Comparison of ENCODE assay signal across 35 cellular contexts in the genomic region with DNA sequence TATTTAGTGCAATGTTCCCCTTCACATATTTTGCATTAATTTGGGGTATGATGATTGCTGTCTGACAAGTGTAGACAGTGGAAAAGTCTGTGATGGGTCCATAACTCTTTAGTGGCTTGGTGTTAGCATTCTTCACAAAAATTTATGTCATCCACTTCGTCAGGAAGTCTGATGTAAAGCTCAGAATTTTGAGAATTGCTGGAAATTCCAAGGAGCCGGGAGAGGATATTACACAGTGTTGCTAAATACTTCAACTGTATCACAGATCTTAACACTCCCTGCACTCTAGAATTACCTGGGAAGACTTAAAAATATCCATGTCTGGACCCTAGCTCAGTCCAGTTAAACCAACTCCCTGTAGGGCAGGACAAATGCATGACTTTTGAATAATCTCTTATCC.
"Had no signal": no experiment of that assay in that cellular context is flagged by ENCODE, and none has a peak within 500 bp of the region (broad histone marks: within the 10 kb centered on the region; RNA-seq: fewer than 3 reads in every experiment).

No MANE protein-coding gene starts in this region.

- H3K36me3 Mint-ChIP-seq: activated CD4-positive, alpha-beta memory T cell treated with anti-CD3 and anti-CD28 coated beads for 36 hours; activated naive CD4-positive, alpha-beta T cell treated with anti-CD3 and anti-CD28 coated beads, Interleukin-2, amount 50 U/mL, for 72 hours; activated naive CD8-positive, alpha-beta T cell treated with anti-CD3 and anti-CD28 coated beads for 36 hours had no signal

- H3K9me3 ChIP-seq: adrenal gland, body of pancreas, breast epithelium had no signal

- ATAC-seq: activated CD8-positive, alpha-beta T cell treated with anti-CD3 and anti-CD28 coated beads for 36 hours; activated naive CD4-positive, alpha-beta T cell treated with anti-CD3 and anti-CD28 coated beads, Interleukin-2, amount 50 U/mL, for 72 hours; activated T-cell treated with anti-CD3 and anti-CD28 coated beads, Interleukin-2, amount 50 U/mL, for 4 hours; activated T-cell treated with anti-CD3 and anti-CD28 coated beads, Interleukin-2, amount 50 U/mL, for 72 hours; activated T-helper 17 cell treated with anti-CD3 and anti-CD28 coated beads, Interleukin-2, amount 50 U/mL, for 72 hours; body of pancreas had no signal

- H3K27ac Mint-ChIP-seq: activated B cell treated with CpG ODN at 0.5 μM for 24 hours; activated CD4-positive, alpha-beta memory T cell treated with anti-CD3 and anti-CD28 coated beads for 36 hours; activated CD4-positive, alpha-beta T cell treated with anti-CD3 and anti-CD28 coated beads, Interleukin-2, amount 10 ng/mL, durations not matched to agents 24 days and 14 days; activated CD8-positive, alpha-beta T cell treated with anti-CD3 and anti-CD28 coated beads for 36 hours; activated naive CD4-positive, alpha-beta T cell treated with anti-CD3 and anti-CD28 coated beads for 36 hours; activated naive CD4-positive, alpha-beta T cell treated with anti-CD3 and anti-CD28 coated beads, Interleukin-2, amount 50 U/mL, for 72 hours; activated naive CD8-positive, alpha-beta T cell treated with anti-CD3 and anti-CD28 coated beads for 36 hours; activated T-cell treated with anti-CD3 and anti-CD28 coated beads, Interleukin-2, amount 50 U/mL, for 72 hours; activated T-helper 1 cell treated with anti-CD3 and anti-CD28 coated beads, Interleukin-12 subunit alpha, Interleukin-12 subunit beta, Interleukin-2, Interleukin-4 antibody, amounts not matched to agents 30 ng/mL and 10 ng/mL and 1 ng/mL, durations not matched to agents 14 hours and 24 hours and 36 hours; activated T-helper 17 cell treated with anti-CD3 and anti-CD28 coated beads, Interleukin-2, amount 50 U/mL, for 72 hours; T-helper 1 cell treated with Interleukin-12 subunit alpha and Interleukin-12 subunit beta and Interleukin-4 antibody, amounts not matched to agents 30 μg/mL and 1 μg/mL, for 36 hours; T-helper 2 cell treated with Interferon-gamma antibody and Interleukin-4, amounts not matched to agents 5 μg/mL and 100 μg/mL, for 36 hours had no signal

- H3K27me3 Mint-ChIP-seq: activated CD4-positive, alpha-beta T cell treated with anti-CD3 and anti-CD28 coated beads, Interleukin-2, amount 10 ng/mL, durations not matched to agents 24 days and 14 days; activated naive CD8-positive, alpha-beta T cell treated with anti-CD3 and anti-CD28 coated beads for 36 hours; activated T-helper 17 cell treated with anti-CD3 and anti-CD28 coated beads, Interleukin-2, amount 50 U/mL, for 72 hours had no signal

- H3K4me3 ChIP-seq: adrenal gland, body of pancreas, breast epithelium had no signal

- H3K9me3 Mint-ChIP-seq: activated B cell treated with CpG ODN at 0.5 μM for 24 hours; activated CD4-positive, alpha-beta memory T cell treated with anti-CD3 and anti-CD28 coated beads for 36 hours; activated CD4-positive, alpha-beta T cell treated with anti-CD3 and anti-CD28 coated beads, Interleukin-2, amount 10 ng/mL, durations not matched to agents 24 days and 14 days; activated CD8-positive, alpha-beta T cell treated with anti-CD3 and anti-CD28 coated beads for 36 hours; activated naive CD4-positive, alpha-beta T cell treated with anti-CD3 and anti-CD28 coated beads for 36 hours; activated naive CD8-positive, alpha-beta T cell treated with anti-CD3 and anti-CD28 coated beads for 36 hours; activated T-cell treated with anti-CD3 and anti-CD28 coated beads, Interleukin-2, amount 50 U/mL, for 4 hours; activated T-cell treated with anti-CD3 and anti-CD28 coated beads, Interleukin-2, amount 50 U/mL, for 72 hours; activated T-helper 1 cell treated with anti-CD3 and anti-CD28 coated beads, Interleukin-12 subunit alpha, Interleukin-12 subunit beta, Interleukin-2, Interleukin-4 antibody, amounts not matched to agents 30 ng/mL and 10 ng/mL and 1 ng/mL, durations not matched to agents 14 hours and 24 hours and 36 hours; activated T-helper 17 cell treated with anti-CD3 and anti-CD28 coated beads, Interleukin-2, amount 50 U/mL, for 72 hours; T-helper 1 cell treated with Interleukin-12 subunit alpha and Interleukin-12 subunit beta and Interleukin-4 antibody, amounts not matched to agents 30 μg/mL and 1 μg/mL, for 36 hours; T-helper 2 cell treated with Interferon-gamma antibody and Interleukin-4, amounts not matched to agents 5 μg/mL and 100 μg/mL, for 36 hours had no signal

- H3K4me1 ChIP-seq: adrenal gland, body of pancreas, breast epithelium had no signal

- DNase-seq: activated B cell treated with CpG ODN at 0.5 μM for 24 hours; activated CD4-positive, alpha-beta memory T cell treated with anti-CD3 and anti-CD28 coated beads for 36 hours; activated CD4-positive, alpha-beta T cell treated with anti-CD3 and anti-CD28 coated beads for 4 hours; activated CD4-positive, alpha-beta T cell treated with anti-CD3 and anti-CD28 coated beads, Interleukin-2, amount 10 ng/mL, durations not matched to agents 24 days and 14 days; activated CD4-positive, alpha-beta T cell treated with anti-CD3 and anti-CD28 coated beads, Interleukin-2, amount 50 U/mL, for 1 hour; activated CD4-positive, alpha-beta T cell treated with anti-CD3 and anti-CD28 coated beads, Interleukin-2, amount 50 U/mL, for 4 hours; activated CD4-positive, CD25-positive, alpha-beta regulatory T cell treated with anti-CD3 and anti-CD28 coated beads, Interleukin-2, amount 50 U/mL, for 72 hours; activated CD8-positive, alpha-beta memory T cell treated with anti-CD3 and anti-CD28 coated beads, Interleukin-2, amount 50 U/mL, for 4 hours; activated CD8-positive, alpha-beta T cell treated with anti-CD3 and anti-CD28 coated beads for 36 hours; activated effector memory CD4-positive, alpha-beta T cell treated with anti-CD3 and anti-CD28 coated beads, Interleukin-2, amount 50 U/mL, for 16 hours; activated gamma-delta T cell treated with Interleukin-2 at 50 U/mL for 16 hours; activated naive CD4-positive, alpha-beta T cell; activated naive CD4-positive, alpha-beta T cell treated with anti-CD3 and anti-CD28 coated beads for 36 hours; activated naive CD4-positive, alpha-beta T cell treated with anti-CD3 and anti-CD28 coated beads, Interleukin-2, amount 50 U/mL, for 16 hours; activated naive CD8-positive, alpha-beta T cell treated with anti-CD3 and anti-CD28 coated beads for 36 hours; activated T-cell treated with anti-CD3 and anti-CD28 coated beads for 4 hours; activated T-cell treated with anti-CD3 and anti-CD28 coated beads, Interleukin-2, amount 50 U/mL, for 1 hour; activated T-cell treated with anti-CD3 and anti-CD28 coated beads, Interleukin-2, amount 50 U/mL, for 4 hours; activated T-cell treated with anti-CD3 and anti-CD28 coated beads, Interleukin-2, amount 50 U/mL, for 72 hours; adrenal gland; amniotic stem cell; aorta; body of pancreas; brain microvascular endothelial cell; central memory CD4-positive, alpha-beta T cell; T-helper 1 cell; T-helper 2 cell; T-helper 9 cell had no signal

- H3K36me3 ChIP-seq: adrenal gland, brain microvascular endothelial cell, breast epithelium had no signal

- H3K27me3 ChIP-seq: adrenal gland, brain microvascular endothelial cell, breast epithelium had no signal

- H3K27ac ChIP-seq: adrenal gland, body of pancreas, brain microvascular endothelial cell, breast epithelium, VCaP had no signal

- H3K4me1 Mint-ChIP-seq: activated B cell treated with CpG ODN at 0.5 μM for 24 hours; activated CD4-positive, alpha-beta T cell treated with anti-CD3 and anti-CD28 coated beads, Interleukin-2, amount 10 ng/mL, durations not matched to agents 24 days and 14 days; activated naive CD8-positive, alpha-beta T cell treated with anti-CD3 and anti-CD28 coated beads for 36 hours; activated T-helper 17 cell treated with anti-CD3 and anti-CD28 coated beads, Interleukin-2, amount 50 U/mL, for 72 hours had no signal

- H3K4me3 Mint-ChIP-seq: activated B cell treated with CpG ODN at 0.5 μM for 24 hours; activated CD4-positive, alpha-beta memory T cell treated with anti-CD3 and anti-CD28 coated beads for 36 hours; activated CD4-positive, alpha-beta T cell treated with anti-CD3 and anti-CD28 coated beads, Interleukin-2, amount 10 ng/mL, durations not matched to agents 24 days and 14 days; activated CD8-positive, alpha-beta T cell treated with anti-CD3 and anti-CD28 coated beads for 36 hours; activated naive CD4-positive, alpha-beta T cell treated with anti-CD3 and anti-CD28 coated beads for 36 hours; activated naive CD8-positive, alpha-beta T cell treated with anti-CD3 and anti-CD28 coated beads for 36 hours; activated T-cell treated with anti-CD3 and anti-CD28 coated beads, Interleukin-2, amount 50 U/mL, for 4 hours; activated T-cell treated with anti-CD3 and anti-CD28 coated beads, Interleukin-2, amount 50 U/mL, for 72 hours; activated T-helper 1 cell treated with anti-CD3 and anti-CD28 coated beads, Interleukin-12 subunit alpha, Interleukin-12 subunit beta, Interleukin-2, Interleukin-4 antibody, amounts not matched to agents 30 ng/mL and 10 ng/mL and 1 ng/mL, durations not matched to agents 14 hours and 24 hours and 36 hours; activated T-helper 17 cell treated with anti-CD3 and anti-CD28 coated beads, Interleukin-2, amount 50 U/mL, for 72 hours; T-helper 1 cell treated with Interleukin-12 subunit alpha and Interleukin-12 subunit beta and Interleukin-4 antibody, amounts not matched to agents 30 μg/mL and 1 μg/mL, for 36 hours; T-helper 2 cell treated with Interferon-gamma antibody and Interleukin-4, amounts not matched to agents 5 μg/mL and 100 μg/mL, for 36 hours had no signal
